9 cellular contexts compared by ENCODE assay signal in genomic region chr17:80546267-80546666, GRCh38. TPM values are rescaled to one million over a fixed set of nuclear protein-coding genes. Genes with fewer than 3 reads are reported as not detected.
DNase-seq lines count a peak whose midpoint lies in the region; FAIRE-seq and TF ChIP-seq lines count a peak whose summit lies in the region.
"Had no signal": no experiment of that assay in that cellular context is flagged by ENCODE, and none has a peak within 500 bp of the region (broad histone marks: within the 10 kb centered on the region; RNA-seq: fewer than 3 reads in every experiment).

No MANE protein-coding gene starts in this region.

- 79 to 82% methylated on average over 5 of the region's 5 CpGs for whole genome bisulfite sequencing in lower leg skin, 2 donors

- H4K20me1 ChIP-seq in keratinocyte (ENCODE audit: control insufficient read depth, extremely low read depth, insufficient read depth, low read length) = no peaks in the 10 kb centered on the region

- TF ChIP-seq CTCF in HFF-Myc (IDR thresholded peaks at IDR 0.05; ENCODE audit: low read depth, low read length, missing control alignments) (no peak), WI38 (IDR thresholded peaks at IDR 0.05; ENCODE audit: low read depth, low read length) (no peak), keratinocyte (optimal IDR thresholded peaks at IDR 0.05 in 1 of 3, IDR thresholded peaks at IDR 0.05 in 1 of 3, conservative IDR thresholded peaks at IDR 0.05 in 1 of 3; ENCODE audit: extremely low read depth in 1 of 3, insufficient read depth in 2 of 3, low read length in 3 of 3) (no peak), lower leg skin (IDR thresholded peaks at IDR 0.05) (no peak)

- H3K79me2 ChIP-seq in ACC112 (ENCODE audit: control insufficient read depth, insufficient read depth, low read length, unreplicated experiment) (peaks cover 61% of the 10 kb centered on the region), keratinocyte (ENCODE audit: control insufficient read depth, insufficient read depth, low read length) (peaks cover 64% of the 10 kb centered on the region)

- dilution Hi-C loops in keratinocyte (cut with MboI; ENCODE audit: extremely low pct_ligation_motif_present, low sequenced_read_pairs) = no loop called here

- H3K4me1 ChIP-seq in ACC112 (ENCODE audit: control insufficient read depth, insufficient read depth, low read length, unreplicated experiment) (peaks cover 27% of the 10 kb centered on the region), keratinocyte (ENCODE audit: control insufficient read depth, extremely low read depth, insufficient read depth, low read length) (peaks cover 28% of the 10 kb centered on the region)

- FAIRE-seq in keratinocyte (lab: Jason Lieb, UNC) = no peak

- H3K36me3 ChIP-seq in ACC112 (ENCODE audit: insufficient read depth, low read length) = no peaks in the 10 kb centered on the region
- H3K36me3 ChIP-seq in keratinocyte (ENCODE audit: control insufficient read depth in 2 of 2, extremely low read depth in 1 of 2, insufficient read depth in 2 of 2, low read length in 2 of 2) = no peaks in the 10 kb centered on the region

- peak overlapping the region; percentile 99 for H3K4me3 ChIP-seq in ACC112 (ENCODE audit: low read depth, low read length)
- peak overlapping the region; percentile 67 for H3K4me3 ChIP-seq in HFF-Myc (replicated peaks; ENCODE audit: low read depth, low read length)
- peak overlapping the region; percentile 88 for H3K4me3 ChIP-seq in WI38 (ENCODE audit: low read depth, low read length)
- H3K4me3 ChIP-seq in keratinocyte (ENCODE audit: control insufficient read depth in 2 of 3, extremely low read depth in 1 of 3, insufficient read depth in 2 of 3, low read depth in 1 of 3, low read length in 3 of 3) = peak overlapping the region; percentile 54 to 99 (median 98)
- H3K4me3 ChIP-seq in lower leg skin (ENCODE audit: low read depth, poor library complexity, severe bottlenecking) = no peak overlapping the region

- H3K9me3 ChIP-seq in keratinocyte (ENCODE audit: control insufficient read depth, low read depth, low read length) = no peaks in the 10 kb centered on the region

- H2AFZ ChIP-seq in ACC112 (ENCODE audit: low read length, unreplicated experiment) (no peak overlapping the region), keratinocyte (ENCODE audit: control insufficient read depth, low read length) (no peak overlapping the region)

- H3K4me2 ChIP-seq in keratinocyte (ENCODE audit: control insufficient read depth, extremely low read depth, insufficient read depth, low read depth, low read length) = peak overlapping the region; percentile 94

- peak overlapping the region; percentile 100 for H3K9ac ChIP-seq in keratinocyte (ENCODE audit: control insufficient read depth, extremely low read depth, insufficient read depth, low read length)

- no peak for TF ChIP-seq POLR2A in lower leg skin (IDR thresholded peaks at IDR 0.05)

- no peaks in the 10 kb centered on the region for H3K27me3 ChIP-seq in ACC112 (ENCODE audit: insufficient read depth, low read length)
- no peaks in the 10 kb centered on the region for H3K27me3 ChIP-seq in keratinocyte (ENCODE audit: control insufficient read depth, extremely low read depth, insufficient read depth, low read length)

- peak overlapping the region; percentile 70; the same call in 1 of the 2 replicates for H3K27ac ChIP-seq in ACC112 (ENCODE audit: low read depth, low read length)
- peak overlapping the region; percentile 97 for H3K27ac ChIP-seq in keratinocyte (ENCODE audit: control insufficient read depth, insufficient read depth, low read length)

- DNase-seq in HFF-Myc (ENCODE audit: extremely low read depth, low read depth) (no peak), keratinocyte (ENCODE audit: low read depth, low spot score) (no peak), dedifferentiated amniotic fluid mesenchymal stem cell (ENCODE audit: extremely low spot score) (no peak), lower leg skin (ENCODE audit: low spot score in 2 of 2) (no peak), activated gamma-delta T cell (lab: John Stamatoyannopoulos, UW) (no peak), iPS-NIHi11 (ENCODE audit: low spot score) (no peak)
- DNase-seq: NCI-H1417 treated with DMSO at 0.1 percent for 48 hours had no signal

- intact Hi-C loops in lower leg skin (cut with DNase I; ENCODE audit: low total_unique reads) = no loop called here

- H3K9me1 ChIP-seq in keratinocyte (ENCODE audit: control insufficient read depth, extremely low read depth, insufficient read depth, low read length) = no peaks in the 10 kb centered on the region

RNA-seq across cellular contexts. Expression of gene RPTOR, which starts 1.6 kb away (rescaled TPM):
- polyA plus RNA-seq in keratinocyte = 3.6 to 11.3 TPM (median 4.0 TPM) in 3 replicates
- polyA plus RNA-seq in keratinocyte (2011; ENCODE audit: low read depth) = 20.1 TPM
- polyA plus RNA-seq in keratinocyte (2011; cell fraction: cytosol; rRNA removed) = 4.1 and 7.2 TPM in 2 replicates
- polyA plus RNA-seq in keratinocyte (2011; cell fraction: nucleus; rRNA removed) = 19.0 and 24.1 TPM in 2 replicates
- polyA plus RNA-seq in keratinocyte (2012; ENCODE audit: low replicate concordance) = 6.1 and 19.2 TPM in 2 replicates
- 14.2 to 55.6 TPM (median 19.5 TPM) in 3 replicates for polyA minus RNA-seq in keratinocyte
- 18.0 TPM for polyA minus RNA-seq in keratinocyte (2011; cell fraction: cytosol; rRNA and poly(A)+ RNA removed)
- 40.2 and 51.5 TPM in 2 replicates for polyA minus RNA-seq in keratinocyte (2011; cell fraction: nucleus; rRNA and poly(A)+ RNA removed)
- total RNA-seq in lower leg skin = 10 to 100 TPM; 30.7 to 68.2 (median 39.8) TPM
